Comparison of ENCODE assay signal across 12 cellular contexts in genomic region chr2:156476021-156476420, GRCh38. TPM values are rescaled to one million over a fixed set of nuclear protein-coding genes. Genes with fewer than 3 reads are reported as not detected.
DNase-seq lines count a peak whose midpoint lies in the region; ATAC-seq and TF ChIP-seq lines count a peak whose summit lies in the region.
"Had no signal": no experiment of that assay in that cellular context is flagged by ENCODE, and none has a peak within 500 bp of the region (broad histone marks: within the 10 kb centered on the region; RNA-seq: fewer than 3 reads in every experiment).

No MANE protein-coding gene starts in this region.

- no peak overlapping the region for H3K4me3 ChIP-seq in CD4-positive, CD25-positive, alpha-beta regulatory T cell (ENCODE audit: low read depth, low read length)
- H3K4me3 ChIP-seq in GM23338, result no peak overlapping the region
- H3K4me3 ChIP-seq: smooth muscle cell had no signal

- TF ChIP-seq CTCF in GM23338 (conservative IDR thresholded peaks at IDR 0.05; ENCODE audit: low read depth in 2 of 2), result no peak

- no peak for DNase-seq in CD4-positive, CD25-positive, alpha-beta regulatory T cell
- no peak for DNase-seq in effector memory CD8-positive, alpha-beta T cell
- DNase-seq in 8988T, result no peak
- DNase-seq in NCI-H1694 (lab: John Stamatoyannopoulos, UW), result no peak
- no peak for DNase-seq in nucleus accumbens (lab: John Stamatoyannopoulos, UW)
- no peak for DNase-seq in GM23338 (ENCODE audit: low spot score)
- DNase-seq: ACHN, activated B cell treated with CpG ODN at 0.5 μM for 24 hours, NCI-H146 had no signal

- no peaks in the 10 kb centered on the region for H4K20me1 ChIP-seq in GM23338 (replicated peaks; ENCODE audit: insufficient read depth)

- no peak overlapping the region for H3K4me3 Mint-ChIP-seq in CD4-positive, CD25-positive, alpha-beta regulatory T cell
- no peak overlapping the region for H3K4me3 Mint-ChIP-seq in effector memory CD8-positive, alpha-beta T cell
- no peak overlapping the region for H3K4me3 Mint-ChIP-seq in GM23338
- H3K4me3 Mint-ChIP-seq: activated B cell treated with CpG ODN at 0.5 μM for 24 hours had no signal

- no peaks in the 10 kb centered on the region for H3F3A ChIP-seq in GM23338 (replicated peaks; ENCODE audit: low read depth)

- peaks cover 5% of the 10 kb centered on the region for H3K36me3 ChIP-seq in CD4-positive, CD25-positive, alpha-beta regulatory T cell (ENCODE audit: control insufficient read depth, insufficient read depth, low read length)
- no peaks in the 10 kb centered on the region for H3K36me3 ChIP-seq in GM23338 (ENCODE audit: insufficient read depth)

- H3K9me2 ChIP-seq in GM23338 (ENCODE audit: insufficient read depth), result no peaks in the 10 kb centered on the region

- peaks cover 13 to 36% (median 33%) of the 10 kb centered on the region in 4 donors for H3K4me1 Mint-ChIP-seq in CD4-positive, CD25-positive, alpha-beta regulatory T cell
- H3K4me1 Mint-ChIP-seq in effector memory CD8-positive, alpha-beta T cell (ENCODE audit: low read depth in 2 of 2), result peaks cover 28 to 56% of the 10 kb centered on the region in 2 donors
- peaks cover 13% of the 10 kb centered on the region for H3K4me1 Mint-ChIP-seq in GM23338

- H3K27ac Mint-ChIP-seq in CD4-positive, CD25-positive, alpha-beta regulatory T cell, result peak overlapping the region in 2 of 3 donors; percentile 34 to 65
- H3K27ac Mint-ChIP-seq in effector memory CD8-positive, alpha-beta T cell, result peak overlapping the region; percentile 52 to 89
- H3K27ac Mint-ChIP-seq in GM23338, result no peak overlapping the region
- H3K27ac Mint-ChIP-seq: activated B cell treated with CpG ODN at 0.5 μM for 24 hours had no signal

- no peak overlapping the region for H3K4me2 ChIP-seq in GM23338
- H3K4me2 ChIP-seq: smooth muscle cell had no signal

- peaks cover 21% of the 10 kb centered on the region for H3K36me3 Mint-ChIP-seq in CD4-positive, CD25-positive, alpha-beta regulatory T cell
- peaks cover 3% of the 10 kb centered on the region for H3K36me3 Mint-ChIP-seq in effector memory CD8-positive, alpha-beta T cell (ENCODE audit: insufficient read depth)
- H3K36me3 Mint-ChIP-seq in GM23338 (ENCODE audit: low read depth), result no peaks in the 10 kb centered on the region; the same call in 2 of the 3 replicates

- H3K27me3 ChIP-seq in CD4-positive, CD25-positive, alpha-beta regulatory T cell (ENCODE audit: control insufficient read depth, insufficient read depth, low read length), result no peaks in the 10 kb centered on the region
- H3K27me3 ChIP-seq in GM23338 (ENCODE audit: insufficient read depth), result no peaks in the 10 kb centered on the region

- peaks cover 11% of the 10 kb centered on the region; the same call in 1 of the 2 replicates for H3K79me2 ChIP-seq in GM23338 (replicated peaks; ENCODE audit: insufficient read depth)

- peaks cover 4% of the 10 kb centered on the region for H3K27me3 Mint-ChIP-seq in CD4-positive, CD25-positive, alpha-beta regulatory T cell
- no peaks in the 10 kb centered on the region for H3K27me3 Mint-ChIP-seq in effector memory CD8-positive, alpha-beta T cell
- peaks cover 2% of the 10 kb centered on the region for H3K27me3 Mint-ChIP-seq in GM23338 (ENCODE audit: insufficient read depth, low read depth, poor library complexity)
- H3K27me3 Mint-ChIP-seq: activated B cell treated with CpG ODN at 0.5 μM for 24 hours had no signal

- no peaks in the 10 kb centered on the region for H3K9me3 Mint-ChIP-seq in CD4-positive, CD25-positive, alpha-beta regulatory T cell
- no peaks in the 10 kb centered on the region for H3K9me3 Mint-ChIP-seq in effector memory CD8-positive, alpha-beta T cell
- H3K9me3 Mint-ChIP-seq in GM23338, result no peaks in the 10 kb centered on the region
- H3K9me3 Mint-ChIP-seq: activated B cell treated with CpG ODN at 0.5 μM for 24 hours had no signal

- no peaks in the 10 kb centered on the region for H3K9me3 ChIP-seq in CD4-positive, CD25-positive, alpha-beta regulatory T cell (ENCODE audit: control insufficient read depth in 2 of 2, low read length in 2 of 2)

- H3K4me1 ChIP-seq in CD4-positive, CD25-positive, alpha-beta regulatory T cell (ENCODE audit: control insufficient read depth, insufficient read depth, low read length, poor library complexity, severe bottlenecking), result peaks cover 9% of the 10 kb centered on the region
- H3K4me1 ChIP-seq in GM23338 (ENCODE audit: insufficient read depth), result no peaks in the 10 kb centered on the region

- no peak overlapping the region for H2AFZ ChIP-seq in GM23338

- ATAC-seq in CD4-positive, CD25-positive, alpha-beta regulatory T cell (ENCODE audit: low read depth in 2 of 2), result no peak
- peak; percentile 44 for ATAC-seq in GM21447 (IDR thresholded peaks at IDR 0.05; ENCODE audit: unreplicated experiment)
- peak; percentile 45 for ATAC-seq in HG03432 (IDR thresholded peaks at IDR 0.05; ENCODE audit: unreplicated experiment)
- no peak for ATAC-seq in effector memory CD8-positive, alpha-beta T cell (replicated peaks)
- ATAC-seq in GM23338, result no peak

- H3K27ac ChIP-seq in CD4-positive, CD25-positive, alpha-beta regulatory T cell (ENCODE audit: insufficient read depth, low read length, poor library complexity, severe bottlenecking), result no peak overlapping the region
- H3K27ac ChIP-seq in GM23338 (ENCODE audit: low read depth), result no peak overlapping the region

TF ChIP-seq in GM23338, 12 proteins besides CTCF, POLR2A, EP300 and RAD21 (continues in another document):
- TF ChIP-seq ZNF462 (CRISPR knock-in tag; IDR thresholded peaks at IDR 0.05), result no peak

RNA-seq across cellular contexts. Expression of gene GPD2, which starts 39.8 kb away (rescaled TPM):
- 11.3 TPM for total RNA-seq in CD4-positive, CD25-positive, alpha-beta regulatory T cell
- 1 to 10 TPM; 6.0 to 9.8 (median 7.7) TPM for polyA plus RNA-seq in CD4-positive, CD25-positive, alpha-beta regulatory T cell
- 67.4 and 83.2 TPM in 2 replicates for total RNA-seq in GM23338 (2014; rRNA removed; shearing (Covaris generic))
- polyA plus RNA-seq in GM23338 (2016; fragmentation: Nextera tagmentation; extraction: Ambion mirVana), result 7.6 and 9.4 TPM in 2 replicates

Comparison
In these comparisons a context has a peak if more than half of its experiments do, and no peak if none do; other contexts are left out.
1. ATAC-seq: peak in GM21447 (single experiment) and HG03432 (single experiment); none in CD4-positive, CD25-positive, alpha-beta regulatory T cell (0 of 2), effector memory CD8-positive, alpha-beta T cell (single experiment) and GM23338 (single experiment).